8 cellular contexts compared by ENCODE assay signal in the genomic region with DNA sequence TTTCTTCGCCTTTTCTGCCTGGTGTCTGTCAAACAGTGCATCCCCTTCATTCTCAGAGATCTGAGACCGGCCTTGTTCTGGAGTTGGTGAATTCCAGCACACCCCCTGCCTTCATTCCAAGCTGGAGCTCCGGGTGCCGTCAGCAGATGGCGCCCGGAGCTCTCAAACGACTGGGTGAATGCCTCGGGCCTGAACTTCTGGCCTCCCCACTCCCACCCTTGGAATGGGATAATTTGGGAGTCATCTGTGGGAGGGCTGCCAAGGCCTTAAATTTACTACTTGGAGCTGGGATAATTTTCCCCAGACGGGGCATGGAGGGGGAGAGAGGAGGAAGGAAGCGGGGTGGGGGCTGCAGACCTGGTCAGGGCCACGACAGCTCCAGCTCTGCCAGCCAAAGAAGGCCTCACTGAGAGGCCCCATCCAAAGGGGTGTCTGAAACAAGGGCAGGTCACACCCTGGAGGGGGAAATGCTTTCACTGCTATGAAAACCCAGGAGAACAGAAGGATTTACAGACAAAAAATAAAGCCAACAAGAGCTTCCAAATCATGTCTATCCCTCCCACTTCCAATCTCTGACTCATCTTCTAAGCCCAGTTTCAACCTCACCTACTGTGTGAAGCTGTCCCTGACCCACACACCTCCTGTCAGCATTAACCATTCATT.
A peak's percentile ranks its signal among the peaks of the same experiment; 100 is the strongest.
DNase-seq lines count a peak whose midpoint lies in the region; ATAC-seq and TF ChIP-seq lines count a peak whose summit lies in the region.

No MANE protein-coding gene starts in this region.

- TF ChIP-seq CTCF in CD4-positive, alpha-beta T cell (IDR thresholded peaks at IDR 0.05), result peak; percentile 49
- peak; percentile 90 for TF ChIP-seq CTCF in cardiac muscle cell (IDR thresholded peaks at IDR 0.05; ENCODE audit: low read depth, low read length)
- peak; percentile 79 to 86 (median 82) for TF ChIP-seq CTCF in prostate gland (IDR thresholded peaks at IDR 0.05)

- peaks cover 42% of the 10 kb centered on the region for H3K27me3 Mint-ChIP-seq in CD4-positive, alpha-beta T cell
- H3K27me3 Mint-ChIP-seq in activated naive CD8-positive, alpha-beta T cell treated with anti-CD3 and anti-CD28 coated beads, Interleukin-2, amount 50 U/mL, for 24 hours, result peaks cover 43% of the 10 kb centered on the region

- H3K9me3 Mint-ChIP-seq in CD4-positive, alpha-beta T cell, result no peaks in the 10 kb centered on the region
- no peaks in the 10 kb centered on the region for H3K9me3 Mint-ChIP-seq in activated naive CD8-positive, alpha-beta T cell treated with anti-CD3 and anti-CD28 coated beads, Interleukin-2, amount 50 U/mL, for 24 hours

- DNase-seq in CD4-positive, alpha-beta T cell, result peak in 4 of 10 experiments; percentile 7 to 12 (median 9)
- DNase-seq in HCEC 1CT, result peak; percentile 40
- peak; percentile 83 for DNase-seq in NCI-H82 (lab: John Stamatoyannopoulos, UW)
- DNase-seq in activated naive CD8-positive, alpha-beta T cell treated with anti-CD3 and anti-CD28 coated beads, Interleukin-2, amount 50 U/mL, for 24 hours, result peak; percentile 46
- DNase-seq in cardiac muscle cell (ENCODE audit: low read depth in 1 of 2, low spot score in 1 of 2), result peak; percentile 81 to 83
- DNase-seq in prostate gland (ENCODE audit: low spot score), result peak; percentile 59
- no peak for DNase-seq in effector memory CD4-positive, alpha-beta T cell

- H3K27me3 ChIP-seq in CD4-positive, alpha-beta T cell (ENCODE audit: control insufficient read depth, insufficient read depth, low read length), result peaks cover 24% of the 10 kb centered on the region
- H3K27me3 ChIP-seq in cardiac muscle cell, result no peaks in the 10 kb centered on the region
- H3K27me3 ChIP-seq in prostate gland (replicated peaks; ENCODE audit: insufficient read depth), result no peaks in the 10 kb centered on the region
- peaks cover 7% of the 10 kb centered on the region for H3K27me3 ChIP-seq in effector memory CD4-positive, alpha-beta T cell (replicated peaks; ENCODE audit: control insufficient read depth, insufficient read depth, low read length, poor library complexity, severe bottlenecking)

- WGBS in prostate gland, result 10% methylated on average over 11 of the region's 11 CpGs

- peaks cover 9% of the 10 kb centered on the region for H3K4me1 Mint-ChIP-seq in CD4-positive, alpha-beta T cell (ENCODE audit: low read depth)
- H3K4me1 Mint-ChIP-seq in activated naive CD8-positive, alpha-beta T cell treated with anti-CD3 and anti-CD28 coated beads, Interleukin-2, amount 50 U/mL, for 24 hours, result peaks cover 3% of the 10 kb centered on the region

- peaks cover 13% of the 10 kb centered on the region for H3K4me1 ChIP-seq in cardiac muscle cell (ENCODE audit: low read depth)
- H3K4me1 ChIP-seq in prostate gland (replicated peaks), result no peaks in the 10 kb centered on the region
- H3K4me1 ChIP-seq in effector memory CD4-positive, alpha-beta T cell (ENCODE audit: control insufficient read depth, insufficient read depth, low read length, poor library complexity, severe bottlenecking), result no peaks in the 10 kb centered on the region

- POLR2A ChIA-PET in CD4-positive, alpha-beta T cell (lab: Charles Lee), result interaction anchor here (0.8 to 1.4 kb wide), 2 partner anchors 356 to 535 kb away, joined by 3 to 4 read pairs; no protein-coding TSS in a partner anchor

- no peak overlapping the region for H3K27ac Mint-ChIP-seq in CD4-positive, alpha-beta T cell
- H3K27ac Mint-ChIP-seq in activated naive CD8-positive, alpha-beta T cell treated with anti-CD3 and anti-CD28 coated beads, Interleukin-2, amount 50 U/mL, for 24 hours, result no peak overlapping the region

- H3K9me3 ChIP-seq in CD4-positive, alpha-beta T cell (ENCODE audit: control insufficient read depth, low read length), result no peaks in the 10 kb centered on the region
- H3K9me3 ChIP-seq in cardiac muscle cell (ENCODE audit: low read depth) (no peaks in the 10 kb centered on the region), prostate gland (no peaks in the 10 kb centered on the region)
- no peaks in the 10 kb centered on the region for H3K9me3 ChIP-seq in effector memory CD4-positive, alpha-beta T cell (ENCODE audit: control insufficient read depth, low read length)

- CTCF ChIA-PET in CD4-positive, alpha-beta T cell (lab: Charles Lee), result interaction anchor here (1.0 to 2.0 kb wide), 2 partner anchors 357 to 535 kb away, joined by 4 to 13 read pairs; no protein-coding TSS in a partner anchor

- H3K4me3 ChIP-seq in cardiac muscle cell (no peak overlapping the region), prostate gland (no peak overlapping the region)
- H3K4me3 ChIP-seq in effector memory CD4-positive, alpha-beta T cell (ENCODE audit: insufficient read depth, low read depth, low read length, poor library complexity, severe bottlenecking), result no peak overlapping the region

- no peak for TF ChIP-seq POLR2A in prostate gland (IDR thresholded peaks at IDR 0.05)

- no peak for ATAC-seq in CD4-positive, alpha-beta T cell (ENCODE audit: poor library complexity)
- ATAC-seq in activated naive CD8-positive, alpha-beta T cell treated with anti-CD3 and anti-CD28 coated beads, Interleukin-2, amount 50 U/mL, for 24 hours, result peak; percentile 41
- no peak for ATAC-seq in HG03565 (IDR thresholded peaks at IDR 0.05; ENCODE audit: unreplicated experiment)

- no peak overlapping the region for H3K4me3 Mint-ChIP-seq in CD4-positive, alpha-beta T cell
- no peak overlapping the region for H3K4me3 Mint-ChIP-seq in activated naive CD8-positive, alpha-beta T cell treated with anti-CD3 and anti-CD28 coated beads, Interleukin-2, amount 50 U/mL, for 24 hours

- H3K36me3 Mint-ChIP-seq in CD4-positive, alpha-beta T cell (ENCODE audit: low read depth), result no peaks in the 10 kb centered on the region
- H3K36me3 Mint-ChIP-seq in activated naive CD8-positive, alpha-beta T cell treated with anti-CD3 and anti-CD28 coated beads, Interleukin-2, amount 50 U/mL, for 24 hours (ENCODE audit: low read depth), result no peaks in the 10 kb centered on the region

- H3K27ac ChIP-seq in CD4-positive, alpha-beta T cell (ENCODE audit: low read depth, low read length), result no peak overlapping the region
- H3K27ac ChIP-seq in cardiac muscle cell, result no peak overlapping the region
- H3K27ac ChIP-seq in prostate gland, result peak overlapping the region in 1 of 2 donors; percentile 10
- no peak overlapping the region for H3K27ac ChIP-seq in effector memory CD4-positive, alpha-beta T cell (ENCODE audit: insufficient read depth, low read length, poor library complexity, severe bottlenecking)

- intact Hi-C loops in CD4-positive, alpha-beta T cell (cut with DNase I, micrococcal nuclease), result loop anchor here (1.0 kb wide), 3 partner anchors 356 to 534 kb away; no protein-coding TSS in a partner anchor
- intact Hi-C loops in prostate gland (cut with DNase I), result loop anchor here (1.0 to 2.0 kb wide), 2 partner anchors 356 to 534 kb away; a partner anchor contains a TSS

- H3K36me3 ChIP-seq in cardiac muscle cell, result no peaks in the 10 kb centered on the region
- H3K36me3 ChIP-seq in prostate gland, result no peaks in the 10 kb centered on the region
- no peaks in the 10 kb centered on the region for H3K36me3 ChIP-seq in effector memory CD4-positive, alpha-beta T cell (ENCODE audit: control insufficient read depth, insufficient read depth, low read length)

Comparison
In these comparisons a context has a peak if more than half of its experiments do, and no peak if none do; other contexts are left out.
1. DNase-seq: peak in HCEC 1CT (single experiment), NCI-H82 (single experiment), activated naive CD8-positive, alpha-beta T cell treated with anti-CD3 and anti-CD28 coated beads, Interleukin-2, amount 50 U/mL, for 24 hours (single experiment), cardiac muscle cell (2 of 2) and prostate gland (single experiment); none in effector memory CD4-positive, alpha-beta T cell (0 of 3).
2. Peak in every context shown above with its lines, with median percentiles within 50 percentile points of each other: CTCF ChIP-seq.